Comparison of ENCODE assay signal across 1 cellular context in the genomic region with DNA sequence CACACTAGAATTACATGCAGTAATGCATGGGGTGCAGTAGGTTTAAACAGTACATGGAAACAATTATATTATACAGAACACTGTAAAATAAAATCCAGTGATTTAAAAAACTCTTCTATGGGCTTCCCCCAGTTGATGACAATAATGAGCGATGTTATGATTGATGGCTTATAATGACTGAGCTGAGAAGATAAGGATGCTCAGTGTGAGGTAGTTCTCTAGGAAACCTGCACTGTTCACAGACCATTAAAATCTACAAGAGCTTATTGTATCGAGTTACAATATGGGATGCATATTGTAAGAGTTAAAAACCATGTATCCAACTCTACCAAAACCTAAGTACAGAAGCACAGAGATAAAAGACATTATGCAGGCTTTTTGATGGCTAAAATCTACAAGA.
TF ChIP-seq lines count a peak whose summit lies in the region.

No MANE protein-coding gene starts in this region.

TF ChIP-seq in HEK293, 187 proteins besides CTCF, POLR2A, EP300 and RAD21:
- TF ChIP-seq IKZF3 (tag by site-specific recombination; IDR thresholded peaks at IDR 0.05) = 0 out of 2 replicates have a peak, but pooled peaks have one; percentile 69
- peak; percentile 56; the same call in 1 of the 2 replicates for TF ChIP-seq ZNF843 (tag by site-specific recombination; IDR thresholded peaks at IDR 0.05)
- TF ChIP-seq ZEB2 (tag by site-specific recombination; IDR thresholded peaks at IDR 0.05) = peak; percentile 48; the same call in 1 of the 2 replicates
- 0 out of 2 replicates have a peak, but pooled peaks have one; percentile 17 for TF ChIP-seq ZNF692 (tag by site-specific recombination; IDR thresholded peaks at IDR 0.05)
- TF ChIP-seq ZNF629 (tag by site-specific recombination; IDR thresholded peaks at IDR 0.05) = 0 out of 2 replicates have a peak, but pooled peaks have one; percentile 32
- 0 out of 2 replicates have a peak, but pooled peaks have one; percentile 17 for TF ChIP-seq KLF8 (tag by site-specific recombination; IDR thresholded peaks at IDR 0.05)
- TF ChIP-seq ZNF24 (tag by site-specific recombination; IDR thresholded peaks at IDR 0.05) = 0 out of 2 replicates have a peak, but pooled peaks have one; percentile 28
- peak; percentile 81 for TF ChIP-seq OSR2 (tag by site-specific recombination; IDR thresholded peaks at IDR 0.05)
- peak; percentile 78; the same call in 1 of the 2 replicates for TF ChIP-seq ZBTB44 (tag by site-specific recombination; IDR thresholded peaks at IDR 0.05)
- peak; percentile 11; the same call in 1 of the 2 replicates for TF ChIP-seq FEZF1 (tag by site-specific recombination; IDR thresholded peaks at IDR 0.05)
- peak; percentile 84 for TF ChIP-seq SP7 (tag by site-specific recombination; IDR thresholded peaks at IDR 0.05)
- 0 out of 2 replicates have a peak, but pooled peaks have one; percentile 43 for TF ChIP-seq ZSCAN30 (tag by site-specific recombination; IDR thresholded peaks at IDR 0.05)
- TF ChIP-seq GLIS1 (tag by site-specific recombination; IDR thresholded peaks at IDR 0.05) = peak; percentile 84
- TF ChIP-seq, protein P1, sequence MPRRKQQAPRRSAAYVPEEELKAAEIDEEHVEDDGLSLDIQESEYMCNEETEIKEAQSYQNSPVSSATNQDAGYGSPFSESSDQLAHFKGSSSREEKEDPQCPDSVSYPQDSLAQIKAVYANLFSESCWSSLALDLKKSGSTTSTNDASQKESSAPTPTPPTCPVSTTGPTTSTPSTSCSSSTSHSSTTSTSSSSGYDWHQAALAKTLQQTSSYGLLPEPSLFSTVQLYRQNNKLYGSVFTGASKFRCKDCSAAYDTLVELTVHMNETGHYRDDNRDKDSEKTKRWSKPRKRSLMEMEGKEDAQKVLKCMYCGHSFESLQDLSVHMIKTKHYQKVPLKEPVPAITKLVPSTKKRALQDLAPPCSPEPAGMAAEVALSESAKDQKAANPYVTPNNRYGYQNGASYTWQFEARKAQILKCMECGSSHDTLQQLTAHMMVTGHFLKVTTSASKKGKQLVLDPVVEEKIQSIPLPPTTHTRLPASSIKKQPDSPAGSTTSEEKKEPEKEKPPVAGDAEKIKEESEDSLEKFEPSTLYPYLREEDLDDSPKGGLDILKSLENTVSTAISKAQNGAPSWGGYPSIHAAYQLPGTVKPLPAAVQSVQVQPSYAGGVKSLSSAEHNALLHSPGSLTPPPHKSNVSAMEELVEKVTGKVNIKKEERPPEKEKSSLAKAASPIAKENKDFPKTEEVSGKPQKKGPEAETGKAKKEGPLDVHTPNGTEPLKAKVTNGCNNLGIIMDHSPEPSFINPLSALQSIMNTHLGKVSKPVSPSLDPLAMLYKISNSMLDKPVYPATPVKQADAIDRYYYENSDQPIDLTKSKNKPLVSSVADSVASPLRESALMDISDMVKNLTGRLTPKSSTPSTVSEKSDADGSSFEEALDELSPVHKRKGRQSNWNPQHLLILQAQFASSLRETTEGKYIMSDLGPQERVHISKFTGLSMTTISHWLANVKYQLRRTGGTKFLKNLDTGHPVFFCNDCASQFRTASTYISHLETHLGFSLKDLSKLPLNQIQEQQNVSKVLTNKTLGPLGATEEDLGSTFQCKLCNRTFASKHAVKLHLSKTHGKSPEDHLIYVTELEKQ (tag by site-specific recombination; IDR thresholded peaks at IDR 0.05; ENCODE audit: borderline replicate concordance) = peak; percentile 38; the same call in 1 of the 2 replicates
- TF ChIP-seq ZBTB6 (tag by site-specific recombination; IDR thresholded peaks at IDR 0.05) = peak; percentile 26; the same call in 1 of the 2 replicates
- TF ChIP-seq, protein P2, sequence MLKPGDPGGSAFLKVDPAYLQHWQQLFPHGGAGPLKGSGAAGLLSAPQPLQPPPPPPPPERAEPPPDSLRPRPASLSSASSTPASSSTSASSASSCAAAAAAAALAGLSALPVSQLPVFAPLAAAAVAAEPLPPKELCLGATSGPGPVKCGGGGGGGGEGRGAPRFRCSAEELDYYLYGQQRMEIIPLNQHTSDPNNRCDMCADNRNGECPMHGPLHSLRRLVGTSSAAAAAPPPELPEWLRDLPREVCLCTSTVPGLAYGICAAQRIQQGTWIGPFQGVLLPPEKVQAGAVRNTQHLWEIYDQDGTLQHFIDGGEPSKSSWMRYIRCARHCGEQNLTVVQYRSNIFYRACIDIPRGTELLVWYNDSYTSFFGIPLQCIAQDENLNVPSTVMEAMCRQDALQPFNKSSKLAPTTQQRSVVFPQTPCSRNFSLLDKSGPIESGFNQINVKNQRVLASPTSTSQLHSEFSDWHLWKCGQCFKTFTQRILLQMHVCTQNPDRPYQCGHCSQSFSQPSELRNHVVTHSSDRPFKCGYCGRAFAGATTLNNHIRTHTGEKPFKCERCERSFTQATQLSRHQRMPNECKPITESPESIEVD (tag by site-specific recombination; IDR thresholded peaks at IDR 0.05) = peak; percentile 78
- TF ChIP-seq, protein P3, sequence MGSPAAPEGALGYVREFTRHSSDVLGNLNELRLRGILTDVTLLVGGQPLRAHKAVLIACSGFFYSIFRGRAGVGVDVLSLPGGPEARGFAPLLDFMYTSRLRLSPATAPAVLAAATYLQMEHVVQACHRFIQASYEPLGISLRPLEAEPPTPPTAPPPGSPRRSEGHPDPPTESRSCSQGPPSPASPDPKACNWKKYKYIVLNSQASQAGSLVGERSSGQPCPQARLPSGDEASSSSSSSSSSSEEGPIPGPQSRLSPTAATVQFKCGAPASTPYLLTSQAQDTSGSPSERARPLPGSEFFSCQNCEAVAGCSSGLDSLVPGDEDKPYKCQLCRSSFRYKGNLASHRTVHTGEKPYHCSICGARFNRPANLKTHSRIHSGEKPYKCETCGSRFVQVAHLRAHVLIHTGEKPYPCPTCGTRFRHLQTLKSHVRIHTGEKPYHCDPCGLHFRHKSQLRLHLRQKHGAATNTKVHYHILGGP (tag by site-specific recombination; IDR thresholded peaks at IDR 0.05) = peak; percentile 87
